ENCODE assay signal across 8 cellular contexts in the genomic region with DNA sequence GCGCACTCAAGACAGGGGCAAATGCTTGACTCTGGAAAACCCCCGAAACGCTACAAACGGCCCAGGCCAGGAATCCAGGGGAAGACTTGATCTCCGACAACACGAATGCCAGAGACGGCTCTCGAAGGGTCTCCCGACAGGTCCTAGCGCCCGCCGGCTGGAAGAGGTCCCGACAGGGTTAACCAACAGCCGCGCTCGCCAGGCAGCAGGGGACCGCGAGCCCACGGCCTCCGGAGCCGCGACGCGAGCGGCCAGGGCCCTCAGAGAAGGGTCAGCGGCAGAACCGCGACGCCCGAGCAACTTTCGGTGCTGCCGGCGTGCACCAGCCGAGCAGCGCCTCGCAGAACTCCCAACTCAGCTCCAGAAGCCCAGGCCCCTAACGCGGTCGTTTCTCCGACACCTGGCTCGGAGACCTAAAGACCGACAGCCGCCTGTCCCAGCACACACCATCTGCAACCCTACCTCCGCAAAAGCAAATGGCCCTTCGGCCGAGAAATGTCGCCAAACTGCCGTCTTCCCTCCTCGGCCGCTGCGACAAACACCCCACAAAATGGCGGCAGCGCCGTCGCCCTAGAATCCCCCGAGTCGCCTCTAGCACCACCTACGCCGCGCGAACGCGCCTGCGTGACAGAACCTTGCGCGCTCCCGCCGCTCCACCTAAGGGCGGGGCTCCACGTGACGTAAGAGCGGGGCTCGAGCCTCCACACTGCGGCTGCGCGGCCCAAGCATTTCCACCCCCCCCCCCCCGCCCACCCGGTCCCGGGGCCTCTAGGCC. TPM values are rescaled to one million over a fixed set of nuclear protein-coding genes. Genes with fewer than 3 reads are reported as not detected.
A peak's percentile ranks its signal among the peaks of the same experiment; 100 is the strongest.
DNase-seq lines count a peak whose midpoint lies in the region; ATAC-seq, FAIRE-seq and TF ChIP-seq lines count a peak whose summit lies in the region.

Gene CLK4, minus strand, starts transcription at position 567 of the 775 bp plus-strand sequence. CDS start 3,634 bp downstream, outside the sequence.

- peaks cover 35% of the 10 kb centered on the region for H4K20me1 ChIP-seq in astrocyte (ENCODE audit: insufficient read depth, low read length)

- peak within 1 kb of the TSS; percentile 87 for H3K4me3 Mint-ChIP-seq in astrocyte (ENCODE audit: unreplicated experiment)

- H3K9me3 ChIP-seq in astrocyte (ENCODE audit: insufficient read depth, low read depth, low read length) (no peaks in the 10 kb centered on the region), aorta (ENCODE audit: control insufficient read depth, low read length) (peaks cover 1% of the 10 kb centered on the region)

- intact Hi-C loops in aorta (cut with DNase I) = loop anchor here in 1 of 2 donors (2.0 to 5.0 kb wide), 3 partner anchors 34 to 234 kb away; partner anchors contain the start of genes COL23A1 and ZNF354A

- peak within 1 kb of the TSS; percentile 92 for H2AFZ ChIP-seq in astrocyte (ENCODE audit: low read depth, low read length)

- no peaks in the 10 kb centered on the region for H3K36me3 Mint-ChIP-seq in astrocyte (ENCODE audit: low read depth, unreplicated experiment)

- 0% methylated on average over 71 to 79 of the region's 79 CpGs for WGBS in aorta, 2 donors

- H3K4me1 ChIP-seq in astrocyte (ENCODE audit: insufficient read depth, low read length) (peaks cover 4% of the 10 kb centered on the region), aorta (ENCODE audit: control insufficient read depth in 1 of 2, insufficient read depth in 2 of 2, low read length in 2 of 2) (peaks cover 0 to 7% of the 10 kb centered on the region in 2 donors)

- peak within 1 kb of the TSS; percentile 88 for H3K4me2 ChIP-seq in astrocyte (ENCODE audit: low read length)

- H3K9ac ChIP-seq in astrocyte (ENCODE audit: low read length) = peak within 1 kb of the TSS; percentile 97

- H3K4me3 ChIP-seq in astrocyte (ENCODE audit: insufficient read depth, low read depth, low read length) = peak within 1 kb of the TSS; percentile 92
- peak within 1 kb of the TSS; percentile 69 to 97 for H3K4me3 ChIP-seq in aorta (ENCODE audit: low read length in 2 of 2)

- H3K27me3 Mint-ChIP-seq in astrocyte (ENCODE audit: low read depth, unreplicated experiment) = no peaks in the 10 kb centered on the region

- FAIRE-seq in astrocyte (lab: Jason Lieb, UNC) = no peak

- H3K27ac Mint-ChIP-seq in astrocyte (ENCODE audit: unreplicated experiment) = peak within 1 kb of the TSS; percentile 97

- TF ChIP-seq CTCF in astrocyte (IDR thresholded peaks at IDR 0.05; ENCODE audit: insufficient read depth, low read depth, low read length) = no peak

- no peaks in the 10 kb centered on the region for H3K9me3 Mint-ChIP-seq in astrocyte (ENCODE audit: unreplicated experiment)

- H3K27me3 ChIP-seq in astrocyte (ENCODE audit: insufficient read depth, low read length) (no peaks in the 10 kb centered on the region), aorta (ENCODE audit: control insufficient read depth in 1 of 2, insufficient read depth in 2 of 2, low read length in 1 of 2) (no peaks in the 10 kb centered on the region)

- peak; percentile 63 for DNase-seq in NCI-H2029 treated with DMSO at 0.1 percent for 48 hours (lab: John Stamatoyannopoulos, UW)
- DNase-seq in T-helper 22 cell (ENCODE audit: low read depth) = peak; percentile 90
- DNase-seq in astrocyte (ENCODE audit: low read depth) = peak; percentile 83
- DNase-seq in hepatic stellate cell (ENCODE audit: low spot score) = peak; percentile 95
- DNase-seq in renal cortical epithelial cell (ENCODE audit: low read depth) = peak; percentile 84
- peak; percentile 98 to 99 for DNase-seq in aorta

- H3K27ac ChIP-seq in astrocyte (ENCODE audit: low read depth, low read length) = peak within 1 kb of the TSS; percentile 98
- peak within 1 kb of the TSS; percentile 79 to 98 for H3K27ac ChIP-seq in aorta (ENCODE audit: low read depth in 1 of 2, low read length in 2 of 2)

- peaks cover 9% of the 10 kb centered on the region for H3K4me1 Mint-ChIP-seq in astrocyte (ENCODE audit: low read depth, unreplicated experiment)

- ATAC-seq in GM18508 (IDR thresholded peaks at IDR 0.05; ENCODE audit: insufficient read depth, unreplicated experiment) (peak; percentile 57), HG02973 (IDR thresholded peaks at IDR 0.05; ENCODE audit: unreplicated experiment) (peak; percentile 77), aorta (ENCODE audit: low FRiP score) (peak; percentile 99)

- H3K79me2 ChIP-seq in astrocyte (ENCODE audit: insufficient read depth, low read length) = peaks cover 51% of the 10 kb centered on the region

- peaks cover 12% of the 10 kb centered on the region for H3K36me3 ChIP-seq in astrocyte (ENCODE audit: insufficient read depth, low read length)
- H3K36me3 ChIP-seq in aorta (ENCODE audit: control insufficient read depth in 1 of 2, insufficient read depth in 2 of 2, low read length in 1 of 2) = no peaks in the 10 kb centered on the region

RNA-seq across cellular contexts. Expression of gene CLK4, which starts in this region (rescaled TPM):
- total RNA-seq in astrocyte (15.4 and 16.5 TPM in 2 replicates), renal cortical epithelial cell (13.7 and 32.8 TPM in 2 replicates), aorta (10 to 100 TPM; 26.3 to 39.5 TPM)
- polyA plus RNA-seq in aorta = 10 to 100 TPM; 11.6 to 36.9 TPM

Comparison
In these comparisons a context has a peak if more than half of its experiments do, and no peak if none do; other contexts are left out.
1. Peak in every context shown above with its lines: DNase-seq, ATAC-seq, H3K4me3 ChIP-seq and H3K27ac ChIP-seq.